9 cellular contexts compared by ENCODE assay signal in the genomic region with DNA sequence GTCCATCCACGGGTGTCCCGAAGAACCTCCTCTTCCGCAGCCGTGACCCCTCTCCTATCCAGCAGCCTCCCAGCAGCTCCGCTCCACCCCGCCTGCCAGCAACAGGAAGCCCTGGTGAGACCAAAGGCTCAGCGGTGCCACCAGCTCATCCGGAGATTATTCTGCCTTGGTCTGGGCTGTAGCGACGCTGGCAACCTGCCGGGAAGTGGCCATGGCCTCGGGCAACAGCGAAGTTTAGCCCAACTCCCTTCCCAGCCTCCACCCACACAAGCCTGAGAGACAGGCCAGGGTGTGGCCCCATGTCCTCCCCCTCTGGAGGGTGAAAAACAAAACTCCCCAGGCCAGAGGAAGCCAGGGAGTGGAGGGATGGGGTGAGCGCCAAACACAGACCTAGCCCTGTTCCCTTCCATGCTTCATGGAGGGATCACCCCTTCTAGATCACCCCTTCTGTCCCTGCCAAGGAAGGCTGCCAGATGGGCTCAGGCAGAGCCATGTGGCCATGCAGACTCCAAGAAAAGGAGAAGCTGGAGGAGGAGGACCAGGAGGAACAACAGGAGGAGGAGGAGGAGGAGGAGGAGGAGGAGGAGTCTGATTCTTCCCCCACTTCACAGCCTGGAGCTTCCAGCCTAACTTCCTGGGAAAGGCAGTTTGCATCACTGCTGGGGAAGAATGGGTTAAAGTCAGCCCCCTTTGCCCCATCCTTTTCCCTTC. TPM values are rescaled to one million over a fixed set of nuclear protein-coding genes. Genes with fewer than 3 reads are reported as not detected.
A peak's percentile ranks its signal among the peaks of the same experiment; 100 is the strongest.
DNase-seq lines count a peak whose midpoint lies in the region; ATAC-seq and TF ChIP-seq lines count a peak whose summit lies in the region.
"Had no signal": no experiment of that assay in that cellular context is flagged by ENCODE, and none has a peak within 500 bp of the region (broad histone marks: within the 10 kb centered on the region; RNA-seq: fewer than 3 reads in every experiment).

No MANE protein-coding gene starts in this region.

- intact Hi-C loops in CD8-positive, alpha-beta T cell (cut with DNase I, micrococcal nuclease): loop anchor here (1.0 to 2.0 kb wide), 2 partner anchors 31 to 32 kb away; no protein-coding TSS in a partner anchor
- intact Hi-C loops in tibial artery (cut with DNase I; ENCODE audit: low total_unique reads): no loop called here

- CTCF ChIA-PET in CD8-positive, alpha-beta T cell (lab: Charles Lee): interaction anchor here (1.2 to 3.9 kb wide), 6 partner anchors 15 to 37 kb away, joined by 3 to 19 read pairs (median 8); no protein-coding TSS in a partner anchor

- no peaks in the 10 kb centered on the region for H3K9me3 Mint-ChIP-seq in CD8-positive, alpha-beta T cell

- H3K27me3 ChIP-seq in CD8-positive, alpha-beta T cell (ENCODE audit: insufficient read depth, low read length): no peaks in the 10 kb centered on the region
- H3K27me3 ChIP-seq in mucosa of stomach (ENCODE audit: control insufficient read depth, insufficient read depth, low read length): peaks cover 6% of the 10 kb centered on the region
- H3K27me3 ChIP-seq in tibial artery: no peaks in the 10 kb centered on the region
- H3K27me3 ChIP-seq: SJSA1 had no signal

- POLR2A ChIA-PET in CD8-positive, alpha-beta T cell (lab: Charles Lee): interaction anchor here (3.4 kb wide), 1 partner anchor 21 kb away, joined by 21 read pairs; no protein-coding TSS in a partner anchor

- H3K36me3 ChIP-seq in CD8-positive, alpha-beta T cell (ENCODE audit: insufficient read depth, low read length): no peaks in the 10 kb centered on the region
- H3K36me3 ChIP-seq in mucosa of stomach (ENCODE audit: control insufficient read depth, insufficient read depth, low read length) (peaks cover 4% of the 10 kb centered on the region), tibial artery (peaks cover 29 to 40% (median 39%) of the 10 kb centered on the region in 3 donors)

- peak; percentile 21 to 75 (median 53) for DNase-seq in CD8-positive, alpha-beta T cell
- DNase-seq in HT-29 (ENCODE audit: low spot score) (peak; percentile 56), ecto neural progenitor cell (ENCODE audit: low spot score) (peak; percentile 50), tibial artery (peak; percentile 82 to 90)
- peak; percentile 58 for DNase-seq in activated CD4-positive, alpha-beta T cell treated with anti-CD3 and anti-CD28 coated beads for 48 hours
- DNase-seq in NK-92 treated with Interleukin-12 subunit alpha and Interleukin-12 subunit beta, amount 100 ng/mL, for 24 hours (lab: John Stamatoyannopoulos, UW): no peak

- peak overlapping the region; percentile 84 for H3K27ac Mint-ChIP-seq in CD8-positive, alpha-beta T cell

- H3K27ac ChIP-seq in CD8-positive, alpha-beta T cell (ENCODE audit: low read depth, low read length): peak overlapping the region; percentile 43
- H3K27ac ChIP-seq in tibial artery: peak overlapping the region; percentile 93 to 97
- H3K27ac ChIP-seq: SJSA1 had no signal

- peak; percentile 69 for ATAC-seq in CD8-positive, alpha-beta T cell
- ATAC-seq in GM18517 (IDR thresholded peaks at IDR 0.05; ENCODE audit: unreplicated experiment): no peak

- H3K27me3 Mint-ChIP-seq in CD8-positive, alpha-beta T cell (ENCODE audit: low read depth): no peaks in the 10 kb centered on the region

- no peaks in the 10 kb centered on the region for H3K9me3 ChIP-seq in CD8-positive, alpha-beta T cell (ENCODE audit: low read length)
- no peaks in the 10 kb centered on the region for H3K9me3 ChIP-seq in mucosa of stomach (ENCODE audit: control insufficient read depth, low read length)
- H3K9me3 ChIP-seq in tibial artery: no peaks in the 10 kb centered on the region
- H3K9me3 ChIP-seq: SJSA1 had no signal

- H3K9ac ChIP-seq in mucosa of stomach (ENCODE audit: low read length): peak overlapping the region; percentile 64

- H3K36me3 Mint-ChIP-seq in CD8-positive, alpha-beta T cell: peaks cover 41% of the 10 kb centered on the region

- peaks cover 52% of the 10 kb centered on the region for H3K4me1 Mint-ChIP-seq in CD8-positive, alpha-beta T cell (ENCODE audit: low read depth)

- peaks cover 45% of the 10 kb centered on the region for H3K4me1 ChIP-seq in CD8-positive, alpha-beta T cell (ENCODE audit: insufficient read depth, low read length)
- peaks cover 4% of the 10 kb centered on the region for H3K4me1 ChIP-seq in mucosa of stomach (ENCODE audit: control insufficient read depth, insufficient read depth, low read length)
- H3K4me1 ChIP-seq in tibial artery: peaks cover 9 to 54% (median 48%) of the 10 kb centered on the region in 4 donors
- H3K4me1 ChIP-seq: SJSA1 had no signal

- peak overlapping the region; percentile 92 for H3K4me3 Mint-ChIP-seq in CD8-positive, alpha-beta T cell

- TF ChIP-seq CTCF in CD8-positive, alpha-beta T cell (IDR thresholded peaks at IDR 0.05): no peak
- TF ChIP-seq CTCF in tibial artery (IDR thresholded peaks at IDR 0.05): no peak

- H3K4me3 ChIP-seq in CD8-positive, alpha-beta T cell (ENCODE audit: low read depth, low read length): peak overlapping the region; percentile 78
- H3K4me3 ChIP-seq in mucosa of stomach (ENCODE audit: low read length) (peak overlapping the region; percentile 46), tibial artery (peak overlapping the region; percentile 70 to 94)
- H3K4me3 ChIP-seq: SJSA1 had no signal

RNA-seq across cellular contexts. Expression of gene CALHM2, which starts 0.9 kb away (rescaled TPM):
- total RNA-seq in CD8-positive, alpha-beta T cell: 1 to 10 TPM; 1.6 to 1.7 TPM
- total RNA-seq in HT-29 (2014; rRNA removed; shearing (Covaris generic)): 3.0 and 3.3 TPM in 2 replicates
- total RNA-seq: SJSA1 had no signal

RNA-seq across cellular contexts. Expression of gene CALHM1, which starts 7.5 kb away (rescaled TPM):
- not detected for total RNA-seq in CD8-positive, alpha-beta T cell
- total RNA-seq in HT-29 (2014; rRNA removed; shearing (Covaris generic)): not detected in 2 replicates
- total RNA-seq: SJSA1 had no signal

RNA-seq across cellular contexts. Expression of gene CALHM3, which starts 27.8 kb away (rescaled TPM):
- not detected for total RNA-seq in CD8-positive, alpha-beta T cell
- total RNA-seq in HT-29 (2014; rRNA removed; shearing (Covaris generic)): not detected in 2 replicates
- total RNA-seq: SJSA1 had no signal

RNA-seq across cellular contexts. Expression of gene NEURL1, which starts 42.3 kb away (rescaled TPM):
- total RNA-seq in CD8-positive, alpha-beta T cell: under 1 TPM; 0.47 to 0.95 TPM
- 5.4 and 7.2 TPM in 2 replicates for total RNA-seq in HT-29 (2014; rRNA removed; shearing (Covaris generic))
- total RNA-seq: SJSA1 had no signal

RNA-seq across cellular contexts. Expression of gene PDCD11, which starts 54.8 kb away (rescaled TPM):
- total RNA-seq in CD8-positive, alpha-beta T cell: 10 to 100 TPM; 13.7 to 15.0 TPM
- 34.0 and 40.6 TPM in 2 replicates for total RNA-seq in HT-29 (2014; rRNA removed; shearing (Covaris generic))
